9 cellular contexts compared by ENCODE assay signal in the genomic region with DNA sequence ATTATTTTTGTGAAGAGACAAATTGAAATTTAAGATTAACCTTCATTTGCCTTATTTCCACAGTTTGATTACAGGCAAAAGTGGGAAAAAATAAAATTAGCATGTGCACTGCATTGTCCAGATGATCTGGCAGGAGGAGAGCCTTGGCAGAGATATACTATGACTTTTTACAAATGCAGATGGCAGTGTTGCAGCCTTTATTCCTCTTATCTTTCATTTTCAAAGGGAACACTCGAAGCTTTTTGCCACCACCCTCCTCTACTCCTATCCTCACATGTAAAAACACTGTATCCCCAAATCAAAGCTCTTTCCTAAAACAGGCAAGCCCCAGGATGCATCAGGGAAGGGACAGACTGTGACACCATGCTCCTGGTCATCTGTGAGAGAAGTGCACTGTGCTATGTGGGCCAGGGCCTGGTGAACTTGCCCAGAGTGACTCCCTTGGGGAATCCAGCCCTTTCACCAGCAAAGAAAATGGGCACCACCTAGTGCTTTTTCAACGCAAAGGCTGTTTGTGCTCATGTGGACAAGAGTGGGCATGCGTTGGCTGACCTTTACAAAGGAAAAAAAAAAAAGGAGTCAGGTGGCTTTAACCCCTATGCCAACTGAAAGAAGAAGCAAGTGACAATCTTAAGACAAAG.
DNase-seq lines count a peak whose midpoint lies in the region; ATAC-seq, FAIRE-seq and TF ChIP-seq lines count a peak whose summit lies in the region.
"Had no signal": no experiment of that assay in that cellular context is flagged by ENCODE, and none has a peak within 500 bp of the region (broad histone marks: within the 10 kb centered on the region; RNA-seq: fewer than 3 reads in every experiment).

No MANE protein-coding gene starts in this region.

- H3K9me3 ChIP-seq in endothelial cell of umbilical vein (replicated peaks; ENCODE audit: control insufficient read depth, insufficient read depth, low read length) = no peaks in the 10 kb centered on the region

- TF ChIP-seq POLR2A in endothelial cell of umbilical vein (IDR thresholded peaks at IDR 0.05; ENCODE audit: low read depth, low read length) = no peak

- H2AFZ ChIP-seq in endothelial cell of umbilical vein (ENCODE audit: low read depth, low read length) = peak overlapping the region; percentile 59

- peak overlapping the region; percentile 30 for H3K27ac Mint-ChIP-seq in nephron progenitor cell
- H3K27ac Mint-ChIP-seq in activated naive CD8-positive, alpha-beta T cell treated with anti-CD3 and anti-CD28 coated beads for 36 hours = no peak overlapping the region
- no peak overlapping the region for H3K27ac Mint-ChIP-seq in activated CD4-positive, alpha-beta T cell treated with anti-CD3 and anti-CD28 coated beads for 36 hours

- FAIRE-seq in endothelial cell of umbilical vein (lab: Jason Lieb, UNC) = no peak
- FAIRE-seq: A204.1 had no signal

- CTCF ChIA-PET in endothelial cell of umbilical vein (lab: Charles Lee) = interaction anchor here (1.2 kb wide), 1 partner anchor 11 kb away, joined by 6 read pairs; no protein-coding TSS in a partner anchor
- CTCF ChIA-PET in activated CD4-positive, alpha-beta T cell treated with anti-CD3 and anti-CD28 coated beads for 36 hours (lab: Charles Lee) = no interaction called here

- DNase-seq in NCI-H1092 treated with DMSO at 0.1 percent for 48 hours (lab: John Stamatoyannopoulos, UW) = peak; percentile 29
- DNase-seq in NCI-H1092 (lab: John Stamatoyannopoulos, UW) = no peak
- DNase-seq in NCI-H748 treated with DMSO at 0.1 percent for 48 hours (lab: John Stamatoyannopoulos, UW) = peak; percentile 40
- peak; percentile 28 for DNase-seq in endothelial cell of umbilical vein (ENCODE audit: low read depth, low spot score)
- peak; percentile 39 for DNase-seq in nephron progenitor cell
- DNase-seq in activated naive CD8-positive, alpha-beta T cell treated with anti-CD3 and anti-CD28 coated beads for 36 hours = no peak
- no peak for DNase-seq in activated CD4-positive, alpha-beta T cell treated with anti-CD3 and anti-CD28 coated beads for 36 hours

- H3K4me3 Mint-ChIP-seq in nephron progenitor cell = no peak overlapping the region
- no peak overlapping the region for H3K4me3 Mint-ChIP-seq in activated naive CD8-positive, alpha-beta T cell treated with anti-CD3 and anti-CD28 coated beads for 36 hours
- H3K4me3 Mint-ChIP-seq in activated CD4-positive, alpha-beta T cell treated with anti-CD3 and anti-CD28 coated beads for 36 hours = no peak overlapping the region

- no TSS peak for BruUV-seq in endothelial cell of umbilical vein (replicated peaks; lab: Mats Ljungman, UMichigan)

- no peaks in the 10 kb centered on the region for H3K27me3 ChIP-seq in endothelial cell of umbilical vein (ENCODE audit: control insufficient read depth in 2 of 2, insufficient read depth in 2 of 2, low read length in 2 of 2)

- no peak overlapping the region for H3K27ac ChIP-seq in endothelial cell of umbilical vein (ENCODE audit: insufficient read depth, low read depth, low read length)

- intact Hi-C loops in endothelial cell of umbilical vein (cut with micrococcal nuclease) = loop anchor here (5.0 kb wide), 1 partner anchor 1680 kb away; no protein-coding TSS in a partner anchor
- intact Hi-C loops in activated CD4-positive, alpha-beta T cell treated with anti-CD3 and anti-CD28 coated beads for 36 hours (cut with DNase I, micrococcal nuclease) = no loop called here

- H3K27me3 Mint-ChIP-seq in nephron progenitor cell (ENCODE audit: low read depth, poor library complexity) = peaks cover 3% of the 10 kb centered on the region
- H3K27me3 Mint-ChIP-seq in activated naive CD8-positive, alpha-beta T cell treated with anti-CD3 and anti-CD28 coated beads for 36 hours = peaks cover 9% of the 10 kb centered on the region
- peaks cover 8% of the 10 kb centered on the region for H3K27me3 Mint-ChIP-seq in activated CD4-positive, alpha-beta T cell treated with anti-CD3 and anti-CD28 coated beads for 36 hours

- no peaks in the 10 kb centered on the region for H4K20me1 ChIP-seq in endothelial cell of umbilical vein (replicated peaks; ENCODE audit: control insufficient read depth, extremely low read depth, insufficient read depth, low read length)

- H3K9me3 Mint-ChIP-seq in nephron progenitor cell = no peaks in the 10 kb centered on the region
- H3K9me3 Mint-ChIP-seq in activated naive CD8-positive, alpha-beta T cell treated with anti-CD3 and anti-CD28 coated beads for 36 hours = no peaks in the 10 kb centered on the region
- no peaks in the 10 kb centered on the region for H3K9me3 Mint-ChIP-seq in activated CD4-positive, alpha-beta T cell treated with anti-CD3 and anti-CD28 coated beads for 36 hours (ENCODE audit: low read depth)

- POLR2A ChIA-PET in endothelial cell of umbilical vein (lab: Charles Lee) = no interaction called here
- POLR2A ChIA-PET in activated CD4-positive, alpha-beta T cell treated with anti-CD3 and anti-CD28 coated beads for 36 hours (lab: Charles Lee) = no interaction called here

- TF ChIP-seq CTCF in endothelial cell of umbilical vein (IDR thresholded peaks at IDR 0.05; ENCODE audit: extremely low read depth in 1 of 2, insufficient read depth in 1 of 2, low read depth in 1 of 2, low read length in 2 of 2) (peak in 1 of 2 donors; percentile 22), nephron progenitor cell (IDR thresholded peaks at IDR 0.05) (peak; percentile 38)

- no peaks in the 10 kb centered on the region for H3K4me1 ChIP-seq in endothelial cell of umbilical vein (ENCODE audit: control insufficient read depth, extremely low read depth, insufficient read depth, low read length)

- H3K9ac ChIP-seq in endothelial cell of umbilical vein (replicated peaks; ENCODE audit: extremely low read depth, insufficient read depth, low read length) = no peak overlapping the region

- dilution Hi-C loops in endothelial cell of umbilical vein (cut with MboI; ENCODE audit: extremely low pct_ligation_motif_present, low sequenced_read_pairs) = no loop called here

- H3K36me3 Mint-ChIP-seq in nephron progenitor cell (ENCODE audit: low read depth) = no peaks in the 10 kb centered on the region
- no peaks in the 10 kb centered on the region for H3K36me3 Mint-ChIP-seq in activated naive CD8-positive, alpha-beta T cell treated with anti-CD3 and anti-CD28 coated beads for 36 hours
- no peaks in the 10 kb centered on the region for H3K36me3 Mint-ChIP-seq in activated CD4-positive, alpha-beta T cell treated with anti-CD3 and anti-CD28 coated beads for 36 hours (ENCODE audit: low read depth)

- H3K4me3 ChIP-seq in endothelial cell of umbilical vein (replicated peaks in 1 of 3; ENCODE audit: insufficient read depth in 1 of 3, low read depth in 1 of 3, low read length in 3 of 3) = no peak overlapping the region

- no peaks in the 10 kb centered on the region for H3K9me1 ChIP-seq in endothelial cell of umbilical vein (replicated peaks; ENCODE audit: control insufficient read depth, extremely low read depth, insufficient read depth, low read length)

- no peaks in the 10 kb centered on the region for H3K79me2 ChIP-seq in endothelial cell of umbilical vein (ENCODE audit: control insufficient read depth, insufficient read depth, low read length)

- H3K36me3 ChIP-seq in endothelial cell of umbilical vein (ENCODE audit: control insufficient read depth in 2 of 2, extremely low read depth in 1 of 2, insufficient read depth in 2 of 2, low read length in 2 of 2) = no peaks in the 10 kb centered on the region

- peaks cover 74% of the 10 kb centered on the region for H3K4me1 Mint-ChIP-seq in nephron progenitor cell
- no peaks in the 10 kb centered on the region for H3K4me1 Mint-ChIP-seq in activated naive CD8-positive, alpha-beta T cell treated with anti-CD3 and anti-CD28 coated beads for 36 hours
- no peaks in the 10 kb centered on the region for H3K4me1 Mint-ChIP-seq in activated CD4-positive, alpha-beta T cell treated with anti-CD3 and anti-CD28 coated beads for 36 hours

- no peak for ATAC-seq in GM21737 (IDR thresholded peaks at IDR 0.05; ENCODE audit: unreplicated experiment)
- ATAC-seq in activated CD4-positive, alpha-beta T cell treated with anti-CD3 and anti-CD28 coated beads for 36 hours = no peak

- H3K4me2 ChIP-seq in endothelial cell of umbilical vein (ENCODE audit: insufficient read depth, low read length) = no peak overlapping the region

TF ChIP-seq in endothelial cell of umbilical vein, 7 proteins besides CTCF, POLR2A, EP300 and RAD21:
- TF ChIP-seq POLR2AphosphoS5 (IDR thresholded peaks at IDR 0.05; ENCODE audit: insufficient read depth, low read depth, low read length) (no peak), JUN (IDR thresholded peaks at IDR 0.05; ENCODE audit: borderline replicate concordance, insufficient read depth, insufficient read length, low read depth) (no peak), FOS (IDR thresholded peaks at IDR 0.05; ENCODE audit: borderline replicate concordance, insufficient read depth, low read length) (no peak), MYC (IDR thresholded peaks at IDR 0.05; ENCODE audit: low read depth, low read length) (no peak), EZH2 (IDR thresholded peaks at IDR 0.05; ENCODE audit: borderline replicate concordance, low read depth, low read length, severe bottlenecking) (no peak)

Comparison
In these comparisons a context has a peak if more than half of its experiments do, and no peak if none do; other contexts are left out.
1. DNase-seq: peak in NCI-H1092 treated with DMSO at 0.1 percent for 48 hours (single experiment), NCI-H748 treated with DMSO at 0.1 percent for 48 hours (single experiment), endothelial cell of umbilical vein (single experiment) and nephron progenitor cell (single experiment); none in NCI-H1092 (single experiment), activated naive CD8-positive, alpha-beta T cell treated with anti-CD3 and anti-CD28 coated beads for 36 hours (single experiment) and activated CD4-positive, alpha-beta T cell treated with anti-CD3 and anti-CD28 coated beads for 36 hours (single experiment).